ENCODE assay signal across 1 cellular context in genomic region chr14:104657114-104657524, GRCh38.
TF ChIP-seq lines count a peak whose summit lies in the region.

No MANE protein-coding gene starts in this region.

TF ChIP-seq in H1, 55 proteins besides CTCF, POLR2A, EP300 and RAD21:
- no peak for TF ChIP-seq TCF12 (IDR thresholded peaks at IDR 0.05; ENCODE audit: low read depth, low read length)
